8 cellular contexts compared by ENCODE assay signal in genomic region chr2:71742953-71743601, GRCh38.
DNase-seq lines count a peak whose midpoint lies in the region; ATAC-seq and TF ChIP-seq lines count a peak whose summit lies in the region.
"Had no signal": no experiment of that assay in that cellular context is flagged by ENCODE, and none has a peak within 500 bp of the region (broad histone marks: within the 10 kb centered on the region; RNA-seq: fewer than 3 reads in every experiment).

No MANE protein-coding gene starts in this region.

- H3K36me3 Mint-ChIP-seq in WTC11 = no peaks in the 10 kb centered on the region

- DNase-seq in HT-29 (ENCODE audit: low spot score) = peak; percentile 32
- DNase-seq in body of pancreas = peak; percentile 27 to 56 (median 42)
- peak; percentile 42 to 64 for DNase-seq in left colon
- DNase-seq in tibial artery = peak; percentile 92
- DNase-seq in NCI-H748 treated with DMSO at 0.1 percent for 48 hours (lab: John Stamatoyannopoulos, UW) = no peak
- no peak for DNase-seq in WTC11 (ENCODE audit: low spot score)
- no peak for DNase-seq in COLO668 (lab: John Stamatoyannopoulos, UW; ENCODE audit: unreplicated experiment)

- no peak overlapping the region for H3K4me3 ChIP-seq in body of pancreas
- no peak overlapping the region for H3K4me3 ChIP-seq in tibial artery
- H3K4me3 ChIP-seq: dorsolateral prefrontal cortex had no signal

- H3K27ac Mint-ChIP-seq in WTC11 = no peak overlapping the region

- TF ChIP-seq CTCF in body of pancreas (IDR thresholded peaks at IDR 0.05) (no peak), tibial artery (IDR thresholded peaks at IDR 0.05) (no peak), WTC11 (IDR thresholded peaks at IDR 0.05) (no peak)

- H3K9me3 ChIP-seq in body of pancreas (no peaks in the 10 kb centered on the region), tibial artery (peaks cover 0 to 5% (median 0%) of the 10 kb centered on the region in 3 donors)

- H3K4me3 Mint-ChIP-seq in WTC11 = no peak overlapping the region

- H3K9me3 Mint-ChIP-seq in WTC11 = peaks cover 32% of the 10 kb centered on the region

- CTCF ChIA-PET in WTC11 (lab: Charles Lee) = no interaction called here

- intact Hi-C loops in body of pancreas (cut with DNase I) = no loop called here
- intact Hi-C loops in left colon (cut with DNase I, micrococcal nuclease) = no loop called here
- intact Hi-C loops in tibial artery (cut with DNase I; ENCODE audit: low total_unique reads) = no loop called here

- 80% methylated on average over 16 of the region's 16 CpGs for WGBS in body of pancreas, 2 donors

- no peaks in the 10 kb centered on the region for H3K27me3 ChIP-seq in body of pancreas
- H3K27me3 ChIP-seq in tibial artery = no peaks in the 10 kb centered on the region
- H3K27me3 ChIP-seq: dorsolateral prefrontal cortex had no signal

- POLR2A ChIA-PET in WTC11 (lab: Charles Lee) = no interaction called here

- H3K27me3 Mint-ChIP-seq in WTC11 (ENCODE audit: low read depth) = no peaks in the 10 kb centered on the region; the same call in 1 of the 2 replicates

- H3K36me3 ChIP-seq in body of pancreas (replicated peaks in 1 of 2; ENCODE audit: insufficient read depth in 1 of 2, low read depth in 2 of 2) (no peaks in the 10 kb centered on the region), tibial artery (no peaks in the 10 kb centered on the region)

- H3K27ac ChIP-seq in body of pancreas = no peak overlapping the region
- peak overlapping the region; percentile 49 to 68 for H3K27ac ChIP-seq in tibial artery

- H3K4me1 Mint-ChIP-seq in WTC11 = peaks cover 9% of the 10 kb centered on the region

- peak; percentile 46 for ATAC-seq in body of pancreas
- no peak for ATAC-seq in left colon
- ATAC-seq in WTC11 = no peak

- no peak for TF ChIP-seq POLR2A in body of pancreas (IDR thresholded peaks at IDR 0.05)

- H3K4me1 ChIP-seq in body of pancreas (peaks cover 19% of the 10 kb centered on the region), tibial artery (peaks cover 5 to 51% (median 41%) of the 10 kb centered on the region in 4 donors)

TF ChIP-seq in WTC11, 78 proteins besides CTCF, POLR2A, EP300 and RAD21:
- TF ChIP-seq FOXK1 (CRISPR knock-in tag; IDR thresholded peaks at IDR 0.05) (no peak), ZNF671 (CRISPR knock-in tag; IDR thresholded peaks at IDR 0.05) (no peak), ZNF512 (CRISPR knock-in tag; IDR thresholded peaks at IDR 0.05; ENCODE audit: borderline replicate concordance) (no peak), ZNF121 (CRISPR knock-in tag; IDR thresholded peaks at IDR 0.05) (no peak), ZNF423 (CRISPR knock-in tag; IDR thresholded peaks at IDR 0.05) (no peak), SMAD3 (CRISPR knock-in tag; IDR thresholded peaks at IDR 0.05; ENCODE audit: borderline replicate concordance) (no peak), JUN (CRISPR knock-in tag; IDR thresholded peaks at IDR 0.05) (no peak), USF1 (CRISPR knock-in tag; IDR thresholded peaks at IDR 0.05) (no peak), CREM (CRISPR knock-in tag; IDR thresholded peaks at IDR 0.05) (no peak)
- TF ChIP-seq, protein P1, sequence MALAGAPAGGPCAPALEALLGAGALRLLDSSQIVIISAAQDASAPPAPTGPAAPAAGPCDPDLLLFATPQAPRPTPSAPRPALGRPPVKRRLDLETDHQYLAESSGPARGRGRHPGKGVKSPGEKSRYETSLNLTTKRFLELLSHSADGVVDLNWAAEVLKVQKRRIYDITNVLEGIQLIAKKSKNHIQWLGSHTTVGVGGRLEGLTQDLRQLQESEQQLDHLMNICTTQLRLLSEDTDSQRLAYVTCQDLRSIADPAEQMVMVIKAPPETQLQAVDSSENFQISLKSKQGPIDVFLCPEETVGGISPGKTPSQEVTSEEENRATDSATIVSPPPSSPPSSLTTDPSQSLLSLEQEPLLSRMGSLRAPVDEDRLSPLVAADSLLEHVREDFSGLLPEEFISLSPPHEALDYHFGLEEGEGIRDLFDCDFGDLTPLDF (CRISPR knock-in tag; IDR thresholded peaks at IDR 0.05) = no peak

Comparison
In these comparisons a context has a peak if more than half of its experiments do, and no peak if none do; other contexts are left out.
1. DNase-seq: peak in HT-29 (single experiment), body of pancreas (4 of 4), left colon (2 of 2) and tibial artery (2 of 2); none in NCI-H748 treated with DMSO at 0.1 percent for 48 hours (single experiment), WTC11 (single experiment) and COLO668 (single experiment).
2. H3K27ac ChIP-seq: peak in tibial artery (2 of 2); none in body of pancreas (0 of 4).